7 cellular contexts compared by ENCODE assay signal in the genomic region with DNA sequence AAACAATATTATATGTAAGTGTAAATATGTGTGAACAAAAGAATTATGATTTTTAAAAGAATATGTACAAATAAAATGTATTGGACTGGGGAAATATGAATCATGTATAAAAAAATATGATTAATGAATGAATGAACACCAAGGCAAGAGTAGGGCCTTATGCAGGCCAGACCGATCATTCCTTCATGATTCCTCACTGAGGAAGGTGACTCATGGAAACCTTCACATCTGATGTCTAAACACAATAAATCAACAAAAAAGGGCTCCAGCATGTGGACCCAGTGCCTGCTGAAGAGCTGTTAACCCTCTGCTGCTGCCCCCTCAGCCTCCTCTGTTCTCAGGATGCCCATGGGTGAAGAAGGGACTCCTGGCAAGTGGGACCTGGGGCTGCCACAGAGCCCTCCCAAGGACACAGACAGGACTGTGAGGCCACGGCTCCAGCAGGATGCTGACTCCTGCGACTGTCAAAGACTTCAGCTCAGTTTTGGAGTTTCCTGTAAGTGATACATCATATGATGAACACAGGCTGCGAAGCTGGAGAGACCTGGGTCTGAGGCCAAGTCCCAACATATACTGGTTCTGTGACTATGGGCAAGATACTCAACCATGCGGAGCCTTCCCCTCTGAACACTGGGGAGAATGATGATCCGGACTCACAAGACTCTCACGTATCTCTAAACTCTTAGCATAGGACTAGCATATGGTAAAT.
DNase-seq lines count a peak whose midpoint lies in the region; TF ChIP-seq lines count a peak whose summit lies in the region.
"Not testable (repeated sequence)": the region's sequence is repeated elsewhere in the genome, so short reads cannot be mapped to it uniquely, and the experiment has no call there.

No MANE protein-coding gene starts in this region.

- WGBS in GM23248 (ENCODE audit: low coverage in 1 of 2, low lambda C conversion rate in 2 of 2, missing lambda C conversion rate in 2 of 2), 2 experiments, result 26 to 29% methylated on average over 6 to 7 of the region's 7 CpGs
- whole genome bisulfite sequencing in adrenal gland, 4 donors, result 58 to 96% (median 69%) methylated on average over 4 to 7 of the region's 7 CpGs

- TF ChIP-seq CTCF in adrenal gland (IDR thresholded peaks at IDR 0.05); choroid plexus epithelial cell (conservative IDR thresholded peaks at IDR 0.05; ENCODE audit: low read depth, low read length); fibroblast of pulmonary artery (IDR thresholded peaks at IDR 0.05; ENCODE audit: low read length, missing control alignments): not testable (repeated sequence)

- in situ Hi-C loops in GM23248 (cut with MboI), result not testable (repeated sequence)

- H3K9me3 ChIP-seq in GM23248 (ENCODE audit: low read depth); adrenal gland (replicated peaks in 1 of 3): not testable (repeated sequence)

- H3K9ac ChIP-seq in GM23248, result not testable (repeated sequence)

- not testable (repeated sequence) for H3K36me3 ChIP-seq in GM23248 (ENCODE audit: low read depth); adrenal gland (replicated peaks in 1 of 2)

- not testable (repeated sequence) for H3F3A ChIP-seq in GM23248 (ENCODE audit: insufficient read depth)

- not testable (repeated sequence) for H4K20me1 ChIP-seq in GM23248 (ENCODE audit: insufficient read depth)

- peak; percentile 17 for DNase-seq in GM23248
- DNase-seq in NCI-H226, result peak; percentile 1
- DNase-seq in adrenal gland, result peak in 5 of 7 donors; percentile 1 to 46 (median 10)
- DNase-seq in choroid plexus epithelial cell (ENCODE audit: low read depth), result peak; percentile 17
- DNase-seq in fibroblast of pulmonary artery (ENCODE audit: low read depth), result peak; percentile 18
- DNase-seq in left kidney (ENCODE audit: low read depth, low spot score), result peak; percentile 0
- peak; percentile 4 for DNase-seq in skeletal muscle cell (ENCODE audit: low read depth)

- not testable (repeated sequence) for H2AFZ ChIP-seq in GM23248

- H3K79me2 ChIP-seq in GM23248 (ENCODE audit: insufficient read depth), result not testable (repeated sequence)

- H3K4me3 ChIP-seq in GM23248; adrenal gland; choroid plexus epithelial cell (ENCODE audit: low read depth, low read length); fibroblast of pulmonary artery (replicated peaks; ENCODE audit: low read depth, low read length); skeletal muscle cell (ENCODE audit: low read depth, low read length): not testable (repeated sequence)

- intact Hi-C loops in adrenal gland (cut with DNase I), result not testable (repeated sequence)

- H3K4me2 ChIP-seq in GM23248 (ENCODE audit: unreplicated experiment), result not testable (repeated sequence)

- not testable (repeated sequence) for H3K27ac ChIP-seq in GM23248, adrenal gland

- not testable (repeated sequence) for TF ChIP-seq POLR2A in adrenal gland (IDR thresholded peaks at IDR 0.05)

- H3K27me3 ChIP-seq in GM23248 (replicated peaks; ENCODE audit: insufficient read depth); adrenal gland: not testable (repeated sequence)

- not testable (repeated sequence) for H3K4me1 ChIP-seq in GM23248 (ENCODE audit: insufficient read depth); adrenal gland (replicated peaks in 1 of 2)

- not testable (repeated sequence) for H3K9me2 ChIP-seq in GM23248 (ENCODE audit: insufficient read depth)
